8 cellular contexts compared by ENCODE assay signal in genomic region chr2:96815326-96816126, GRCh38. TPM values are rescaled to one million over a fixed set of nuclear protein-coding genes. Genes with fewer than 3 reads are reported as not detected.
DNase-seq lines count a peak whose midpoint lies in the region; ATAC-seq and TF ChIP-seq lines count a peak whose summit lies in the region.

No MANE protein-coding gene starts in this region.

- no peaks in the 10 kb centered on the region for H3K27me3 ChIP-seq in BJ (ENCODE audit: control insufficient read depth, insufficient read depth, low read length)

- CTCF ChIA-PET in BJ (lab: Yijun Ruan, JAX), result interaction anchor here (0.6 to 1.9 kb wide), 6 partner anchors 16 to 408 kb away, joined by 3 to 5 read pairs (median 4); partner anchors contain the start of gene ANKRD39

- H3K36me3 Mint-ChIP-seq in T-helper 17 cell (ENCODE audit: low read depth) (no peaks in the 10 kb centered on the region), endothelial cell (ENCODE audit: low read depth, unreplicated experiment) (no peaks in the 10 kb centered on the region)
- peaks cover 0 to 20% (median 0%) of the 10 kb centered on the region in 3 donors for H3K36me3 Mint-ChIP-seq in naive thymus-derived CD8-positive, alpha-beta T cell

- peaks cover 48% of the 10 kb centered on the region for H3K4me1 Mint-ChIP-seq in T-helper 17 cell
- peaks cover 20% of the 10 kb centered on the region for H3K4me1 Mint-ChIP-seq in endothelial cell (ENCODE audit: unreplicated experiment)
- H3K4me1 Mint-ChIP-seq in naive thymus-derived CD8-positive, alpha-beta T cell, result peaks cover 32 to 50% (median 49%) of the 10 kb centered on the region in 4 donors

- ATAC-seq in T-helper 17 cell (peak; percentile 2), HG03457 (IDR thresholded peaks at IDR 0.05; ENCODE audit: unreplicated experiment) (no peak), HG03139 (IDR thresholded peaks at IDR 0.05; ENCODE audit: unreplicated experiment) (no peak)
- ATAC-seq in naive thymus-derived CD8-positive, alpha-beta T cell, result peak; percentile 8 to 15

- H3K36me3 ChIP-seq in BJ (ENCODE audit: control insufficient read depth, insufficient read depth, low read length), result peaks cover 2% of the 10 kb centered on the region

- peak overlapping the region; percentile 87 for H3K4me3 Mint-ChIP-seq in T-helper 17 cell
- H3K4me3 Mint-ChIP-seq in endothelial cell (ENCODE audit: unreplicated experiment), result peak overlapping the region; percentile 90
- H3K4me3 Mint-ChIP-seq in naive thymus-derived CD8-positive, alpha-beta T cell, result peak overlapping the region; percentile 84 to 98 (median 88)

- H3K27ac Mint-ChIP-seq in T-helper 17 cell (peak overlapping the region; percentile 77), endothelial cell (ENCODE audit: unreplicated experiment) (no peak overlapping the region)
- peak overlapping the region in 9 of 10 donors; percentile 78 to 94 (median 85) for H3K27ac Mint-ChIP-seq in naive thymus-derived CD8-positive, alpha-beta T cell

- TF ChIP-seq CTCF in BJ (IDR thresholded peaks at IDR 0.05; ENCODE audit: insufficient read depth, low read depth, low read length) (no peak), GM12864 (IDR thresholded peaks at IDR 0.05; ENCODE audit: low read depth, low read length, missing control alignments) (no peak), endothelial cell (IDR thresholded peaks at IDR 0.05; ENCODE audit: unreplicated experiment) (no peak)

- H3K4me3 ChIP-seq in BJ (ENCODE audit: low read depth, low read length) (peak overlapping the region; percentile 59), GM12864 (ENCODE audit: low read depth, low read length) (peak overlapping the region; percentile 74)

- no peaks in the 10 kb centered on the region for H3K27me3 Mint-ChIP-seq in T-helper 17 cell
- peaks cover 10% of the 10 kb centered on the region for H3K27me3 Mint-ChIP-seq in endothelial cell (ENCODE audit: unreplicated experiment)
- no peaks in the 10 kb centered on the region for H3K27me3 Mint-ChIP-seq in naive thymus-derived CD8-positive, alpha-beta T cell

- POLR2A ChIA-PET in BJ (lab: Charles Lee), result no interaction called here
- POLR2A ChIA-PET in naive thymus-derived CD8-positive, alpha-beta T cell (lab: Charles Lee), result interaction anchor here (0.7 to 4.8 kb wide), 15 partner anchors 9 to 329 kb away, joined by 3 to 32 read pairs (median 7); partner anchors contain the start of genes ANKRD36, ANKRD39, ARID5A and CNNM4

- no peaks in the 10 kb centered on the region for H3K9me3 Mint-ChIP-seq in endothelial cell (ENCODE audit: unreplicated experiment)
- no peaks in the 10 kb centered on the region for H3K9me3 Mint-ChIP-seq in naive thymus-derived CD8-positive, alpha-beta T cell

- no peaks in the 10 kb centered on the region for H3K9me3 ChIP-seq in T-helper 17 cell (ENCODE audit: control insufficient read depth, low read length, poor library complexity, severe bottlenecking)

- DNase-seq in BJ (ENCODE audit: low read depth) (no peak), GM12864 (ENCODE audit: low read depth) (no peak), HK-2 (ENCODE audit: unreplicated experiment) (peak; percentile 49), T-helper 17 cell (no peak), endothelial cell (ENCODE audit: low spot score) (no peak)
- DNase-seq in naive thymus-derived CD8-positive, alpha-beta T cell, result peak in 3 of 10 donors; percentile 9 to 69 (median 24)

RNA-seq across cellular contexts. Expression of gene CNNM3, which starts 0.5 kb away (rescaled TPM):
- polyA plus RNA-seq in BJ (2011; rRNA removed), result 7.6 and 9.8 TPM in 2 replicates
- 14.7 and 18.2 TPM in 2 replicates for polyA minus RNA-seq in BJ (2011; rRNA and poly(A)+ RNA removed)
- total RNA-seq in T-helper 17 cell (10 to 100 TPM; 30.8 to 39.5 TPM), endothelial cell (ENCODE audit: unreplicated experiment) (14.7 TPM)
- 10 to 100 TPM; 40.0 to 41.1 TPM for total RNA-seq in naive thymus-derived CD8-positive, alpha-beta T cell
- polyA plus RNA-seq in naive thymus-derived CD8-positive, alpha-beta T cell, result 10 to 100 TPM in 2 of 3 donors, 1 to 10 TPM in 1; 2.8 to 12.0 (median 11.4) TPM

RNA-seq across cellular contexts. Expression of gene ANKRD23, which starts 28.3 kb away (rescaled TPM):
- polyA plus RNA-seq in BJ (2011; rRNA removed), result 0.85 and 1.4 TPM in 2 replicates
- 0.90 and 1.9 TPM in 2 replicates for polyA minus RNA-seq in BJ (2011; rRNA and poly(A)+ RNA removed)
- total RNA-seq in T-helper 17 cell (10 to 100 TPM in 1 of 2 donors, 1 to 10 TPM in 1; 7.6 to 11.2 TPM), endothelial cell (ENCODE audit: unreplicated experiment) (4.7 TPM)
- 10 to 100 TPM; 13.1 to 16.2 TPM for total RNA-seq in naive thymus-derived CD8-positive, alpha-beta T cell
- polyA plus RNA-seq in naive thymus-derived CD8-positive, alpha-beta T cell, result under 1 TPM; 0.15 to 0.57 (median 0.27) TPM

RNA-seq across cellular contexts. Expression of gene ANKRD39, which starts 42.3 kb away (rescaled TPM):
- polyA plus RNA-seq in BJ (2011; rRNA removed), result 6.8 and 8.1 TPM in 2 replicates
- 4.5 and 6.4 TPM in 2 replicates for polyA minus RNA-seq in BJ (2011; rRNA and poly(A)+ RNA removed)
- 10 to 100 TPM; 16.8 to 18.6 TPM for total RNA-seq in T-helper 17 cell
- 14.9 TPM for total RNA-seq in endothelial cell (ENCODE audit: unreplicated experiment)
- 10 to 100 TPM; 13.5 to 14.2 TPM for total RNA-seq in naive thymus-derived CD8-positive, alpha-beta T cell
- 10 to 100 TPM; 12.2 to 18.7 (median 16.2) TPM for polyA plus RNA-seq in naive thymus-derived CD8-positive, alpha-beta T cell

RNA-seq across cellular contexts. Expression of gene SEMA4C, which starts 54.4 kb away (rescaled TPM):
- polyA plus RNA-seq in BJ (2011; rRNA removed), result 16.4 and 29.7 TPM in 2 replicates
- 20.4 and 24.4 TPM in 2 replicates for polyA minus RNA-seq in BJ (2011; rRNA and poly(A)+ RNA removed)
- 10 to 100 TPM; 25.5 to 30.9 TPM for total RNA-seq in T-helper 17 cell
- total RNA-seq in endothelial cell (ENCODE audit: unreplicated experiment), result 279 TPM
- 10 to 100 TPM; 35.6 to 38.6 TPM for total RNA-seq in naive thymus-derived CD8-positive, alpha-beta T cell
- 1 to 10 TPM; 1.9 to 2.8 (median 2.2) TPM for polyA plus RNA-seq in naive thymus-derived CD8-positive, alpha-beta T cell

RNA-seq across cellular contexts. Expression of gene CNNM4, which starts 54.8 kb away (rescaled TPM):
- polyA plus RNA-seq in BJ (2011; rRNA removed), result 4.4 and 7.2 TPM in 2 replicates
- polyA minus RNA-seq in BJ (2011; rRNA and poly(A)+ RNA removed), result 4.5 and 6.4 TPM in 2 replicates
- 1 to 10 TPM; 6.4 to 8.1 TPM for total RNA-seq in T-helper 17 cell
- total RNA-seq in endothelial cell (ENCODE audit: unreplicated experiment), result 5.9 TPM
- total RNA-seq in naive thymus-derived CD8-positive, alpha-beta T cell, result 1 to 10 TPM; 4.5 to 4.9 TPM
- polyA plus RNA-seq in naive thymus-derived CD8-positive, alpha-beta T cell, result 1 to 10 TPM in 2 of 3 donors, under 1 TPM in 1; 0.63 to 2.2 (median 1.3) TPM

Comparison
In these comparisons a context has a peak if more than half of its experiments do, and no peak if none do; other contexts are left out.
1. ATAC-seq: peak in T-helper 17 cell (single experiment) and naive thymus-derived CD8-positive, alpha-beta T cell (2 of 2); none in HG03457 (single experiment) and HG03139 (single experiment).
2. Peak in every context shown above with its lines, with median percentiles within 50 percentile points of each other: H3K4me3 Mint-ChIP-seq.